Comparison of ENCODE assay signal across 8 cellular contexts in genomic region chr14:21191809-21192446, GRCh38. TPM values are rescaled to one million over a fixed set of nuclear protein-coding genes. Genes with fewer than 3 reads are reported as not detected.
DNase-seq lines count a peak whose midpoint lies in the region; ATAC-seq and TF ChIP-seq lines count a peak whose summit lies in the region.

No MANE protein-coding gene starts in this region.

- intact Hi-C loops in Calu3 (cut with micrococcal nuclease; ENCODE audit: unreplicated experiment) (no loop called here), heart right ventricle (cut with DNase I) (no loop called here), aorta (cut with DNase I) (no loop called here)

- ATAC-seq in GM21526 (IDR thresholded peaks at IDR 0.05; ENCODE audit: low FRiP score, unreplicated experiment) (peak; percentile 78), heart right ventricle (peak; percentile 82 to 96 (median 90)), aorta (ENCODE audit: low FRiP score) (peak; percentile 78)

- no peaks in the 10 kb centered on the region for H3K27me3 Mint-ChIP-seq in Calu3 (ENCODE audit: unreplicated experiment)
- H3K27me3 Mint-ChIP-seq in activated naive CD4-positive, alpha-beta T cell treated with anti-CD3 and anti-CD28 coated beads, Interleukin-2, amount 10 ng/mL, durations not matched to agents 7 days and 5 days, result peaks cover 46% of the 10 kb centered on the region
- H3K27me3 Mint-ChIP-seq in progenitor cell of endocrine pancreas, result peaks cover 5% of the 10 kb centered on the region

- peak; percentile 74 for DNase-seq in Calu3
- DNase-seq in SJCRH30, result peak; percentile 95
- peak; percentile 87 for DNase-seq in activated naive CD4-positive, alpha-beta T cell treated with anti-CD3 and anti-CD28 coated beads, Interleukin-2, amount 10 ng/mL, durations not matched to agents 7 days and 5 days
- peak; percentile 58 to 77 for DNase-seq in heart right ventricle
- DNase-seq in progenitor cell of endocrine pancreas (ENCODE audit: low spot score, unreplicated experiment), result peak; percentile 46
- DNase-seq in aorta, result peak; percentile 80 to 86

- H3K4me1 ChIP-seq in SJCRH30 (peaks cover 8% of the 10 kb centered on the region; the same call in 1 of the 2 replicates), heart right ventricle (peaks cover 0 to 14% (median 3%) of the 10 kb centered on the region in 9 donors), aorta (ENCODE audit: control insufficient read depth in 1 of 2, insufficient read depth in 2 of 2, low read length in 2 of 2) (no peaks in the 10 kb centered on the region)

- H3K9me3 ChIP-seq in KOPT-K1 (ENCODE audit: insufficient read depth, low read length, poor library complexity, severe bottlenecking) (no peaks in the 10 kb centered on the region), SJCRH30 (replicated peaks) (no peaks in the 10 kb centered on the region), heart right ventricle (peaks cover 0 to 3% (median 0%) of the 10 kb centered on the region in 11 donors), aorta (ENCODE audit: control insufficient read depth, low read length) (no peaks in the 10 kb centered on the region)

- CTCF ChIA-PET in Calu3 (lab: Charles Lee), result interaction anchor here (1.5 kb wide), 1 partner anchor 88 kb away, joined by 3 read pairs; no protein-coding TSS in a partner anchor
- CTCF ChIA-PET in activated naive CD4-positive, alpha-beta T cell treated with anti-CD3 and anti-CD28 coated beads, Interleukin-2, amount 10 ng/mL, durations not matched to agents 7 days and 5 days (lab: Charles Lee), result interaction anchor here (0.8 to 1.6 kb wide), 3 partner anchors 87 to 177 kb away, joined by 3 to 5 read pairs (median 3); no protein-coding TSS in a partner anchor

- 11 to 16% methylated on average over 19 of the region's 19 CpGs for WGBS in heart right ventricle, 2 donors
- whole genome bisulfite sequencing in aorta, 2 donors, result 14% methylated on average over 19 of the region's 19 CpGs

- H3K27ac ChIP-seq in KOPT-K1 (ENCODE audit: low read depth, low read length, poor library complexity, severe bottlenecking) (peak overlapping the region; percentile 21), SJCRH30 (no peak overlapping the region), heart right ventricle (no peak overlapping the region), aorta (ENCODE audit: low read depth in 1 of 2, low read length in 2 of 2) (no peak overlapping the region)

- TF ChIP-seq CTCF in Calu3 (IDR thresholded peaks at IDR 0.05; ENCODE audit: unreplicated experiment), result no peak
- TF ChIP-seq CTCF in heart right ventricle (IDR thresholded peaks at IDR 0.05), result no peak
- TF ChIP-seq CTCF in progenitor cell of endocrine pancreas (IDR thresholded peaks at IDR 0.05; ENCODE audit: unreplicated experiment), result no peak

- H3K36me3 Mint-ChIP-seq in Calu3 (ENCODE audit: insufficient read depth, unreplicated experiment) (peaks cover 33% of the 10 kb centered on the region), progenitor cell of endocrine pancreas (ENCODE audit: insufficient read depth) (no peaks in the 10 kb centered on the region)
- no peaks in the 10 kb centered on the region for H3K36me3 Mint-ChIP-seq in activated naive CD4-positive, alpha-beta T cell treated with anti-CD3 and anti-CD28 coated beads, Interleukin-2, amount 10 ng/mL, durations not matched to agents 7 days and 5 days

- H3K4me3 Mint-ChIP-seq in Calu3 (ENCODE audit: low read depth, unreplicated experiment) (peak overlapping the region; percentile 32), progenitor cell of endocrine pancreas (ENCODE audit: low read depth) (peak overlapping the region; percentile 41)
- peak overlapping the region; percentile 43 for H3K4me3 Mint-ChIP-seq in activated naive CD4-positive, alpha-beta T cell treated with anti-CD3 and anti-CD28 coated beads, Interleukin-2, amount 10 ng/mL, durations not matched to agents 7 days and 5 days

- peak overlapping the region; percentile 31 for H3K4me3 ChIP-seq in SJCRH30
- H3K4me3 ChIP-seq in heart right ventricle, result peak overlapping the region in 9 of 10 donors; percentile 19 to 53 (median 46)
- H3K4me3 ChIP-seq in aorta (ENCODE audit: low read length in 2 of 2), result no peak overlapping the region

- no peaks in the 10 kb centered on the region for H3K9me3 Mint-ChIP-seq in Calu3 (ENCODE audit: low read depth, unreplicated experiment)
- H3K9me3 Mint-ChIP-seq in activated naive CD4-positive, alpha-beta T cell treated with anti-CD3 and anti-CD28 coated beads, Interleukin-2, amount 10 ng/mL, durations not matched to agents 7 days and 5 days, result no peaks in the 10 kb centered on the region
- peaks cover under 1% of the 10 kb centered on the region for H3K9me3 Mint-ChIP-seq in progenitor cell of endocrine pancreas (ENCODE audit: low read depth)

- H3K27me3 ChIP-seq in SJCRH30, result no peaks in the 10 kb centered on the region
- H3K27me3 ChIP-seq in heart right ventricle, result no peaks in the 10 kb centered on the region
- no peaks in the 10 kb centered on the region for H3K27me3 ChIP-seq in aorta (ENCODE audit: control insufficient read depth in 1 of 2, insufficient read depth in 2 of 2, low read length in 1 of 2)

- H3K27ac Mint-ChIP-seq in Calu3 (ENCODE audit: unreplicated experiment), result no peak overlapping the region
- H3K27ac Mint-ChIP-seq in activated naive CD4-positive, alpha-beta T cell treated with anti-CD3 and anti-CD28 coated beads, Interleukin-2, amount 10 ng/mL, durations not matched to agents 7 days and 5 days, result no peak overlapping the region
- H3K27ac Mint-ChIP-seq in progenitor cell of endocrine pancreas, result no peak overlapping the region

- H3K36me3 ChIP-seq in KOPT-K1 (ENCODE audit: insufficient read depth, low read length), result no peaks in the 10 kb centered on the region
- no peaks in the 10 kb centered on the region for H3K36me3 ChIP-seq in SJCRH30
- no peaks in the 10 kb centered on the region for H3K36me3 ChIP-seq in heart right ventricle
- H3K36me3 ChIP-seq in aorta (ENCODE audit: control insufficient read depth in 1 of 2, insufficient read depth in 2 of 2, low read length in 1 of 2), result no peaks in the 10 kb centered on the region

- no TSS peak for BruUV-seq in Calu3 (replicated peaks; lab: Mats Ljungman, UMichigan)

- H3K4me1 Mint-ChIP-seq in Calu3 (ENCODE audit: low read depth, unreplicated experiment) (no peaks in the 10 kb centered on the region), progenitor cell of endocrine pancreas (ENCODE audit: low read depth) (peaks cover 2% of the 10 kb centered on the region)
- peaks cover 13% of the 10 kb centered on the region for H3K4me1 Mint-ChIP-seq in activated naive CD4-positive, alpha-beta T cell treated with anti-CD3 and anti-CD28 coated beads, Interleukin-2, amount 10 ng/mL, durations not matched to agents 7 days and 5 days

RNA-seq across cellular contexts. Expression of gene OR5AU1, which starts 36.1 kb away (rescaled TPM):
- total RNA-seq in Calu3 (2022) (0.05 and 0.14 TPM in 2 replicates), heart right ventricle (not detected), progenitor cell of endocrine pancreas (not detected in 2 replicates), aorta (not detected)
- 0.03 TPM in 1 of 2 replicates, not detected in the other for total RNA-seq in SJCRH30 (2014; rRNA removed; shearing (Covaris generic))
- polyA plus RNA-seq in heart right ventricle (not detected), aorta (not detected)

Comparison
In these comparisons a context has a peak if more than half of its experiments do, and no peak if none do; other contexts are left out.
1. H3K4me3 ChIP-seq: peak in SJCRH30 (single experiment) and heart right ventricle (9 of 10); none in aorta (0 of 2).
2. Peak in every context shown above with its lines, with median percentiles within 50 percentile points of each other: DNase-seq, H3K4me3 Mint-ChIP-seq and ATAC-seq.